18 cellular contexts compared by ENCODE assay signal in genomic region chr3:64627471-64628321, GRCh38.
DNase-seq lines count a peak whose midpoint lies in the region; ATAC-seq and TF ChIP-seq lines count a peak whose summit lies in the region.
"Had no signal": no experiment of that assay in that cellular context is flagged by ENCODE, and none has a peak within 500 bp of the region (broad histone marks: within the 10 kb centered on the region; RNA-seq: fewer than 3 reads in every experiment).

No MANE protein-coding gene starts in this region.

- no peaks in the 10 kb centered on the region for H3K79me1 ChIP-seq in mesenchymal stem cell (replicated peaks; ENCODE audit: low read length, poor library complexity, severe bottlenecking)

- H3K4me3 ChIP-seq in AG10803 (ENCODE audit: low read length) (no peak overlapping the region), LNCaP clone FGC (ENCODE audit: low read depth, low read length) (no peak overlapping the region), fibroblast of mammary gland (ENCODE audit: control insufficient read depth, low read depth, low read length) (no peak overlapping the region), mesenchymal stem cell (ENCODE audit: insufficient read depth in 1 of 2, low read depth in 1 of 2, low read length in 2 of 2) (no peak overlapping the region)
- no peak overlapping the region for H3K4me3 ChIP-seq in CD8-positive, alpha-beta memory T cell (ENCODE audit: low read length)
- H3K4me3 ChIP-seq: dorsolateral prefrontal cortex had no signal

- no peaks in the 10 kb centered on the region for H3K27me3 Mint-ChIP-seq in CD8-positive, alpha-beta memory T cell

- H3K36me3 Mint-ChIP-seq in CD8-positive, alpha-beta memory T cell = peaks cover 0 to 1% (median 0%) of the 10 kb centered on the region in 3 donors
- H3K36me3 Mint-ChIP-seq: CD8-positive, alpha-beta T cell; memory B cell had no signal

- POLR2A ChIA-PET in CD8-positive, alpha-beta memory T cell (lab: Charles Lee) = no interaction called here

- no peak overlapping the region for H3K9ac ChIP-seq in mesenchymal stem cell (ENCODE audit: low read length)

- H3K27ac ChIP-seq in mesenchymal stem cell (ENCODE audit: low read length, poor library complexity, severe bottlenecking) = no peak overlapping the region
- H3K27ac ChIP-seq in CD8-positive, alpha-beta memory T cell (ENCODE audit: low read depth, low read length) = no peak overlapping the region
- H3K27ac ChIP-seq: dorsolateral prefrontal cortex had no signal

- H4K8ac ChIP-seq in mesenchymal stem cell (ENCODE audit: low read length) = no peak overlapping the region

- H3K18ac ChIP-seq in mesenchymal stem cell (ENCODE audit: low read depth in 1 of 2, low read length in 2 of 2) = no peak overlapping the region

- peaks cover 0 to 2% of the 10 kb centered on the region in 2 experiments for H3K36me3 ChIP-seq in mesenchymal stem cell (ENCODE audit: control insufficient read depth in 1 of 2, insufficient read depth in 2 of 2, low read depth in 1 of 2, low read length in 2 of 2)
- no peaks in the 10 kb centered on the region for H3K36me3 ChIP-seq in CD8-positive, alpha-beta memory T cell (ENCODE audit: insufficient read depth, low read length)

- TF ChIP-seq CTCF in AG10803 (conservative IDR thresholded peaks at IDR 0.05; ENCODE audit: low read length) (no peak), LNCaP clone FGC (IDR thresholded peaks at IDR 0.05; ENCODE audit: control insufficient read depth, extremely low read depth, insufficient read depth) (no peak), fibroblast of mammary gland (conservative IDR thresholded peaks at IDR 0.05; ENCODE audit: control insufficient read depth, insufficient read depth, low read depth, low read length) (no peak)

- no peak overlapping the region for H3K27ac Mint-ChIP-seq in CD8-positive, alpha-beta memory T cell
- H3K27ac Mint-ChIP-seq: CD8-positive, alpha-beta T cell; memory B cell had no signal

- DNase-seq in AG10803 (ENCODE audit: low read depth) (peak; percentile 21), LNCaP clone FGC (ENCODE audit: low read depth) (peak; percentile 39), fibroblast of mammary gland (ENCODE audit: low read depth) (peak; percentile 20), mesenchymal stem cell (peak; percentile 85)
- DNase-seq in stimulated activated CD4-positive, alpha-beta T cell treated with anti-CD3 and anti-CD28 coated beads, Interleukin-15, amount 100 ng/mL, for 24 hours = no peak
- no peak for DNase-seq in CD8-positive, alpha-beta memory T cell
- DNase-seq: activated CD4-positive, alpha-beta T cell treated with anti-CD3 and anti-CD28 coated beads, Interleukin-2, amount 50 U/mL, for 1 hour; activated naive CD4-positive, alpha-beta T cell treated with anti-CD3 and anti-CD28 coated beads, Interleukin-2, amount 50 U/mL, for 16 hours; CD8-positive, alpha-beta T cell; dorsolateral prefrontal cortex; stimulated activated CD4-positive, alpha-beta T cell treated with anti-CD3 and anti-CD28 coated beads, Interleukin-4, amount 100 ng/mL, for 1 hour; substantia nigra had no signal

- no peak overlapping the region for H2BK5ac ChIP-seq in mesenchymal stem cell (ENCODE audit: low read depth, low read length, poor library complexity, severe bottlenecking)

- no peak overlapping the region for H2BK15ac ChIP-seq in mesenchymal stem cell (ENCODE audit: low read depth, poor library complexity, severe bottlenecking)

- H3K9me3 Mint-ChIP-seq in CD8-positive, alpha-beta memory T cell = peaks cover 0 to 4% (median 2%) of the 10 kb centered on the region in 5 donors
- H3K9me3 Mint-ChIP-seq: CD8-positive, alpha-beta T cell had no signal

- H3K27me3 ChIP-seq in mesenchymal stem cell (ENCODE audit: control insufficient read depth in 1 of 2, insufficient read depth in 1 of 2, low read length in 2 of 2) = no peaks in the 10 kb centered on the region
- no peaks in the 10 kb centered on the region for H3K27me3 ChIP-seq in CD8-positive, alpha-beta memory T cell (ENCODE audit: insufficient read depth, low read length, poor library complexity, severe bottlenecking)
- H3K27me3 ChIP-seq: dorsolateral prefrontal cortex had no signal

- no peak overlapping the region for H3K4ac ChIP-seq in mesenchymal stem cell (ENCODE audit: low read depth in 1 of 2, low read length in 2 of 2)

- H4K91ac ChIP-seq in mesenchymal stem cell (ENCODE audit: low read length) = no peak overlapping the region

- peaks cover 2% of the 10 kb centered on the region for H3K4me1 ChIP-seq in mesenchymal stem cell (ENCODE audit: control insufficient read depth, insufficient read depth, low read depth, low read length)
- no peaks in the 10 kb centered on the region for H3K4me1 ChIP-seq in CD8-positive, alpha-beta memory T cell (ENCODE audit: insufficient read depth, low read length)

- H2AFZ ChIP-seq in mesenchymal stem cell (ENCODE audit: low read depth, low read length) = no peak overlapping the region

- H3K23ac ChIP-seq in mesenchymal stem cell (ENCODE audit: low read length in 2 of 2) = no peak overlapping the region

- H3K14ac ChIP-seq in mesenchymal stem cell (ENCODE audit: low read length in 2 of 2) = no peak overlapping the region

- H3K4me2 ChIP-seq in mesenchymal stem cell (ENCODE audit: low read length, poor library complexity, severe bottlenecking) = no peak overlapping the region

- ATAC-seq in HG02763 (IDR thresholded peaks at IDR 0.05; ENCODE audit: unreplicated experiment) = no peak
- no peak for ATAC-seq in GM21723 (IDR thresholded peaks at IDR 0.05; ENCODE audit: unreplicated experiment)
- ATAC-seq: CD8-positive, alpha-beta T cell; Panc1; sciatic nerve had no signal

- H2AK5ac ChIP-seq in mesenchymal stem cell (ENCODE audit: low read length, severe bottlenecking) = no peak overlapping the region

- H3K4me1 Mint-ChIP-seq in CD8-positive, alpha-beta memory T cell = no peaks in the 10 kb centered on the region
- H3K4me1 Mint-ChIP-seq: memory B cell had no signal

- 57% methylated on average over 7 of the region's 7 CpGs for WGBS in mesenchymal stem cell

- H2BK120ac ChIP-seq in mesenchymal stem cell (ENCODE audit: low read depth, low read length) = no peak overlapping the region

- H3K9me3 ChIP-seq in mesenchymal stem cell (ENCODE audit: control insufficient read depth, low read length) = no peaks in the 10 kb centered on the region
- H3K9me3 ChIP-seq in CD8-positive, alpha-beta memory T cell (ENCODE audit: low read length) = no peaks in the 10 kb centered on the region

- H2BK12ac ChIP-seq in mesenchymal stem cell (ENCODE audit: low read length in 2 of 2) = no peak overlapping the region

- CTCF ChIA-PET in CD8-positive, alpha-beta memory T cell (lab: Charles Lee) = no interaction called here

- H3K4me3 Mint-ChIP-seq in CD8-positive, alpha-beta memory T cell = no peak overlapping the region
- H3K4me3 Mint-ChIP-seq: CD8-positive, alpha-beta T cell; memory B cell; neural crest cell had no signal

Comparison
In these comparisons a context has a peak if more than half of its experiments do, and no peak if none do; other contexts are left out.
1. DNase-seq: peak in AG10803 (single experiment), LNCaP clone FGC (single experiment), fibroblast of mammary gland (single experiment) and mesenchymal stem cell (single experiment); none in stimulated activated CD4-positive, alpha-beta T cell treated with anti-CD3 and anti-CD28 coated beads, Interleukin-15, amount 100 ng/mL, for 24 hours (single experiment) and CD8-positive, alpha-beta memory T cell (0 of 5).